In genomic region chr6:26217714-26218075, GRCh38 we compare ENCODE assay signal across 8 cellular contexts.
A peak's percentile ranks its signal among the peaks of the same experiment; 100 is the strongest.
DNase-seq lines count a peak whose midpoint lies in the region; ATAC-seq, FAIRE-seq and TF ChIP-seq lines count a peak whose summit lies in the region.

No MANE protein-coding gene starts in this region.

- TF ChIP-seq CTCF in epithelial cell of proximal tubule (conservative IDR thresholded peaks at IDR 0.05; ENCODE audit: low read depth, low read length) = no peak
- TF ChIP-seq CTCF in nephron progenitor cell (IDR thresholded peaks at IDR 0.05) = no peak

- H3K9ac ChIP-seq in NT2/D1 (ENCODE audit: insufficient read length, low read depth) = peak overlapping the region; percentile 86

- H3K27ac Mint-ChIP-seq in activated naive CD8-positive, alpha-beta T cell treated with anti-CD3 and anti-CD28 coated beads, Interleukin-2, amount 50 U/mL, for 24 hours = no peak overlapping the region
- H3K27ac Mint-ChIP-seq in nephron progenitor cell = no peak overlapping the region
- no peak overlapping the region for H3K27ac Mint-ChIP-seq in natural killer cell treated with Interleukin-12 subunit alpha and Interleukin-12 subunit beta and Interleukin-15 and Interleukin-18, amount 100 ng/mL, for 72 hours

- no peaks in the 10 kb centered on the region for H3K9me3 ChIP-seq in NT2/D1 (ENCODE audit: insufficient read depth, low read length)

- FAIRE-seq in GM19239 (lab: Jason Lieb, UNC) = peak; percentile 47

- peaks cover 2% of the 10 kb centered on the region for H3K4me1 ChIP-seq in NT2/D1 (ENCODE audit: insufficient read depth, insufficient read length)

- peaks cover 8% of the 10 kb centered on the region for H3K4me1 Mint-ChIP-seq in activated naive CD8-positive, alpha-beta T cell treated with anti-CD3 and anti-CD28 coated beads, Interleukin-2, amount 50 U/mL, for 24 hours
- peaks cover 13% of the 10 kb centered on the region for H3K4me1 Mint-ChIP-seq in nephron progenitor cell
- H3K4me1 Mint-ChIP-seq in natural killer cell treated with Interleukin-12 subunit alpha and Interleukin-12 subunit beta and Interleukin-15 and Interleukin-18, amount 100 ng/mL, for 72 hours (ENCODE audit: low read depth in 2 of 2) = peaks cover 5 to 14% of the 10 kb centered on the region in 2 donors

- peaks cover 5% of the 10 kb centered on the region for H3K9me3 Mint-ChIP-seq in activated naive CD8-positive, alpha-beta T cell treated with anti-CD3 and anti-CD28 coated beads, Interleukin-2, amount 50 U/mL, for 24 hours
- H3K9me3 Mint-ChIP-seq in nephron progenitor cell = no peaks in the 10 kb centered on the region
- no peaks in the 10 kb centered on the region for H3K9me3 Mint-ChIP-seq in natural killer cell treated with Interleukin-12 subunit alpha and Interleukin-12 subunit beta and Interleukin-15 and Interleukin-18, amount 100 ng/mL, for 72 hours

- H3K27me3 Mint-ChIP-seq in activated naive CD8-positive, alpha-beta T cell treated with anti-CD3 and anti-CD28 coated beads, Interleukin-2, amount 50 U/mL, for 24 hours = no peaks in the 10 kb centered on the region
- H3K27me3 Mint-ChIP-seq in nephron progenitor cell (ENCODE audit: low read depth, poor library complexity) = peaks cover 4% of the 10 kb centered on the region
- no peaks in the 10 kb centered on the region for H3K27me3 Mint-ChIP-seq in natural killer cell treated with Interleukin-12 subunit alpha and Interleukin-12 subunit beta and Interleukin-15 and Interleukin-18, amount 100 ng/mL, for 72 hours

- H3K4me3 ChIP-seq in NT2/D1 (ENCODE audit: insufficient read length, low read depth) (peak overlapping the region; percentile 63), epithelial cell of proximal tubule (ENCODE audit: low read depth, low read length) (peak overlapping the region; percentile 63)

- H3K4me3 Mint-ChIP-seq in activated naive CD8-positive, alpha-beta T cell treated with anti-CD3 and anti-CD28 coated beads, Interleukin-2, amount 50 U/mL, for 24 hours = no peak overlapping the region
- H3K4me3 Mint-ChIP-seq in nephron progenitor cell = no peak overlapping the region
- no peak overlapping the region for H3K4me3 Mint-ChIP-seq in natural killer cell treated with Interleukin-12 subunit alpha and Interleukin-12 subunit beta and Interleukin-15 and Interleukin-18, amount 100 ng/mL, for 72 hours

- H3K27me3 ChIP-seq in NT2/D1 (ENCODE audit: insufficient read depth, insufficient read length) = no peaks in the 10 kb centered on the region

- no peak for ATAC-seq in activated naive CD8-positive, alpha-beta T cell treated with anti-CD3 and anti-CD28 coated beads, Interleukin-2, amount 50 U/mL, for 24 hours
- ATAC-seq in natural killer cell treated with Interleukin-12 subunit alpha and Interleukin-12 subunit beta and Interleukin-15 and Interleukin-18, amount 100 ng/mL, for 72 hours = no peak

- H3K36me3 Mint-ChIP-seq in activated naive CD8-positive, alpha-beta T cell treated with anti-CD3 and anti-CD28 coated beads, Interleukin-2, amount 50 U/mL, for 24 hours (ENCODE audit: low read depth) = no peaks in the 10 kb centered on the region
- H3K36me3 Mint-ChIP-seq in nephron progenitor cell (ENCODE audit: low read depth) = no peaks in the 10 kb centered on the region
- no peaks in the 10 kb centered on the region for H3K36me3 Mint-ChIP-seq in natural killer cell treated with Interleukin-12 subunit alpha and Interleukin-12 subunit beta and Interleukin-15 and Interleukin-18, amount 100 ng/mL, for 72 hours

- DNase-seq in GM19239 (ENCODE audit: insufficient read length, low spot score) (no peak), NT2/D1 (ENCODE audit: low read depth, low spot score) (no peak), epithelial cell of proximal tubule (ENCODE audit: low read depth) (no peak), retina (peak; percentile 75), HuH-7.5 (ENCODE audit: low spot score) (no peak), nephron progenitor cell (no peak)
- DNase-seq in activated naive CD8-positive, alpha-beta T cell treated with anti-CD3 and anti-CD28 coated beads, Interleukin-2, amount 50 U/mL, for 24 hours = no peak
- no peak for DNase-seq in natural killer cell treated with Interleukin-12 subunit alpha and Interleukin-12 subunit beta and Interleukin-15 and Interleukin-18, amount 100 ng/mL, for 72 hours (ENCODE audit: low spot score)

- no peaks in the 10 kb centered on the region for H3K36me3 ChIP-seq in NT2/D1 (ENCODE audit: insufficient read depth, insufficient read length, low read length)
